Comparison of ENCODE assay signal across 9 cellular contexts in genomic region chr12:24226745-24227350, GRCh38.
DNase-seq lines count a peak whose midpoint lies in the region; ATAC-seq, FAIRE-seq and TF ChIP-seq lines count a peak whose summit lies in the region.
"Had no signal": no experiment of that assay in that cellular context is flagged by ENCODE, and none has a peak within 500 bp of the region (broad histone marks: within the 10 kb centered on the region; RNA-seq: fewer than 3 reads in every experiment).

No MANE protein-coding gene starts in this region.

- TF ChIP-seq CTCF in A673 (conservative IDR thresholded peaks at IDR 0.05; ENCODE audit: low read depth, low read length) (no peak), K562 (IDR thresholded peaks at IDR 0.05 in 2 of 3, conservative IDR thresholded peaks at IDR 0.05 in 1 of 3; ENCODE audit: insufficient read depth in 2 of 3, low read depth in 1 of 3, low read length in 3 of 3) (no peak)

- no peak for FAIRE-seq in K562 (lab: Jason Lieb, UNC)

- no peaks in the 10 kb centered on the region for H3K9me1 ChIP-seq in K562 (ENCODE audit: control insufficient read depth, insufficient read depth, low read length)

- ATAC-seq in K562 = no peak

- no peaks in the 10 kb centered on the region for H3K9me3 ChIP-seq in A673 (ENCODE audit: low read depth, low read length, poor library complexity, severe bottlenecking)
- no peaks in the 10 kb centered on the region for H3K9me3 ChIP-seq in K562 (replicated peaks; ENCODE audit: control insufficient read depth, insufficient read depth, low read depth, low read length)

- H4K20me1 ChIP-seq in K562 (replicated peaks; ENCODE audit: control insufficient read depth, insufficient read depth, low read length) = no peaks in the 10 kb centered on the region

- POLR2A ChIA-PET in A673 (lab: Charles Lee; ENCODE audit: low non-redundant PET) = no interaction called here
- POLR2A ChIA-PET in K562 (lab: Yijun Ruan, JAX) = no interaction called here

- H3K27me3 ChIP-seq in A673 (replicated peaks; ENCODE audit: insufficient read depth, low read depth, low read length, poor library complexity) (no peaks in the 10 kb centered on the region), K562 (ENCODE audit: control insufficient read depth in 2 of 2, insufficient read depth in 2 of 2, low read length in 2 of 2) (peaks cover 8 to 9% of the 10 kb centered on the region in 2 experiments; a peak in 4 of 5 replicates)

- H3K27ac ChIP-seq in A673 (ENCODE audit: low read depth, low read length, poor library complexity, severe bottlenecking) = no peak overlapping the region
- no peak overlapping the region for H3K27ac ChIP-seq in K562 (ENCODE audit: extremely low read depth, low read depth, low read length)
- H3K27ac ChIP-seq: C4-2B had no signal

- CTCF ChIA-PET in A673 (lab: Charles Lee) = no interaction called here
- CTCF ChIA-PET in K562 (lab: Yijun Ruan, JAX; ENCODE audit: low intra/inter-chr PET ratio) = no interaction called here

- no peak overlapping the region for H3K4me3 ChIP-seq in A673 (ENCODE audit: low read depth, low read length, poor library complexity, severe bottlenecking)
- H3K4me3 ChIP-seq in K562 = no peak overlapping the region

- WGBS in K562 (ENCODE audit: insufficient coverage, low coverage, missing lambda C conversion rate) = 0% methylated on average over 9 of the region's 9 CpGs

- DNase-seq in A673 (ENCODE audit: low spot score) = peak; percentile 19
- peak; percentile 64 for DNase-seq in HT1080 (ENCODE audit: low read depth)
- DNase-seq in K562 (ENCODE audit: extremely low read depth in 1 of 4, low spot score in 3 of 4) = peak in 1 of 4 experiments; percentile 2
- peak; percentile 53 for DNase-seq in kidney glomerular epithelial cell (lab: John Stamatoyannopoulos, UW)
- no peak for DNase-seq in NCI-H2029 treated with DMSO at 0.1 percent for 48 hours (lab: John Stamatoyannopoulos, UW)
- DNase-seq in D341Med (ENCODE audit: low spot score) = no peak
- no peak for DNase-seq in cerebellar cortex (ENCODE audit: low spot score)
- DNase-seq in NCI-H510A (lab: John Stamatoyannopoulos, UW) = no peak

- intact Hi-C loops in A673 (cut with micrococcal nuclease; ENCODE audit: unreplicated experiment) = no loop called here
- intact Hi-C loops in K562 (cut with micrococcal nuclease) = no loop called here

- TF ChIP-seq EP300 in K562 (IDR thresholded peaks at IDR 0.05; ENCODE audit: low read length) = no peak

- no peak overlapping the region for H3K4me2 ChIP-seq in K562 (ENCODE audit: insufficient read depth, low read length)

- H3K4me1 ChIP-seq in A673 (ENCODE audit: insufficient read depth, low read length, poor library complexity, severe bottlenecking) = peaks cover 32% of the 10 kb centered on the region
- H3K4me1 ChIP-seq in K562 (replicated peaks in 1 of 2; ENCODE audit: control insufficient read depth in 2 of 2, insufficient read depth in 2 of 2, low read length in 2 of 2) = no peaks in the 10 kb centered on the region

- BruUV-seq in A673 (replicated peaks; lab: Mats Ljungman, UMichigan) = no TSS peak
- BruUV-seq in K562 (replicated peaks; lab: Mats Ljungman, UMichigan) = no TSS peak

- no peak overlapping the region for H2AFZ ChIP-seq in K562 (ENCODE audit: low read depth, low read length)

- TF ChIP-seq POLR2A in K562 (conservative IDR thresholded peaks at IDR 0.05) = no peak

- no peaks in the 10 kb centered on the region for H3K79me2 ChIP-seq in K562 (ENCODE audit: control insufficient read depth, insufficient read depth, low read length)

- H3K36me3 ChIP-seq in A673 (ENCODE audit: insufficient read depth, low read length, poor library complexity, severe bottlenecking) (no peaks in the 10 kb centered on the region), K562 (ENCODE audit: control insufficient read depth, insufficient read depth, low read length) (no peaks in the 10 kb centered on the region)

- TF ChIP-seq RAD21 in K562 (CRISPR knock-in tag; conservative IDR thresholded peaks at IDR 0.05 in 1 of 2, IDR thresholded peaks at IDR 0.05 in 1 of 2) = no peak

- in situ Hi-C loops in K562 (cut with MboI) = no loop called here

- no peak overlapping the region for H3K9ac ChIP-seq in K562 (ENCODE audit: insufficient read depth in 1 of 2, low read depth in 2 of 2, low read length in 2 of 2)

TF ChIP-seq in K562, 482 proteins besides CTCF, POLR2A, EP300 and RAD21:
- peak; percentile 71 for TF ChIP-seq ZNF24 (IDR thresholded peaks at IDR 0.05)
- TF ChIP-seq SUPT5H (IDR thresholded peaks at IDR 0.05) = no peak
- TF ChIP-seq FOXA1 (IDR thresholded peaks at IDR 0.05; ENCODE audit: borderline replicate concordance) = no peak
- no peak for TF ChIP-seq RHOXF2B (CRISPR knock-in tag; conservative IDR thresholded peaks at IDR 0.05)

Comparison
In these comparisons a context has a peak if more than half of its experiments do, and no peak if none do; other contexts are left out.
1. DNase-seq: peak in A673 (single experiment), HT1080 (single experiment) and kidney glomerular epithelial cell (single experiment); none in NCI-H2029 treated with DMSO at 0.1 percent for 48 hours (single experiment), D341Med (single experiment), cerebellar cortex (single experiment) and NCI-H510A (single experiment).